ENCODE assay signal across 8 cellular contexts in genomic region chr6:99589290-99589672, GRCh38. TPM values are rescaled to one million over a fixed set of nuclear protein-coding genes. Genes with fewer than 3 reads are reported as not detected.
DNase-seq lines count a peak whose midpoint lies in the region; ATAC-seq, FAIRE-seq and TF ChIP-seq lines count a peak whose summit lies in the region.

No MANE protein-coding gene starts in this region.

- intact Hi-C loops in CD4-positive, alpha-beta T cell (cut with DNase I, micrococcal nuclease), result no loop called here

- CTCF ChIA-PET in CD4-positive, alpha-beta T cell (lab: Charles Lee), result interaction anchor here (0.6 to 3.5 kb wide), 11 partner anchors 7 to 873 kb away, joined by 3 to 21 read pairs (median 4); no protein-coding TSS in a partner anchor

- 7% methylated on average over 21 of the region's 21 CpGs for WGBS in suprapubic skin

- peaks cover 88% of the 10 kb centered on the region for H3K27me3 Mint-ChIP-seq in CD4-positive, alpha-beta T cell
- peaks cover 84% of the 10 kb centered on the region for H3K27me3 Mint-ChIP-seq in activated naive CD8-positive, alpha-beta T cell treated with anti-CD3 and anti-CD28 coated beads, Interleukin-2, amount 10 ng/mL, durations not matched to agents 7 days and 5 days

- FAIRE-seq in keratinocyte (lab: Jason Lieb, UNC), result no peak

- H3K36me3 ChIP-seq in keratinocyte (ENCODE audit: control insufficient read depth in 2 of 2, extremely low read depth in 1 of 2, insufficient read depth in 2 of 2, low read length in 2 of 2) (no peaks in the 10 kb centered on the region), suprapubic skin (no peaks in the 10 kb centered on the region)

- H2AFZ ChIP-seq in keratinocyte (ENCODE audit: control insufficient read depth, low read length), result no peak overlapping the region

- H3K9me1 ChIP-seq in keratinocyte (ENCODE audit: control insufficient read depth, extremely low read depth, insufficient read depth, low read length), result no peaks in the 10 kb centered on the region

- TF ChIP-seq CTCF in CD4-positive, alpha-beta T cell (IDR thresholded peaks at IDR 0.05), result no peak
- TF ChIP-seq CTCF in keratinocyte (optimal IDR thresholded peaks at IDR 0.05 in 1 of 3, IDR thresholded peaks at IDR 0.05 in 1 of 3, conservative IDR thresholded peaks at IDR 0.05 in 1 of 3; ENCODE audit: extremely low read depth in 1 of 3, insufficient read depth in 2 of 3, low read length in 3 of 3) (no peak), suprapubic skin (IDR thresholded peaks at IDR 0.05) (no peak)

- H3K9me3 ChIP-seq in CD4-positive, alpha-beta T cell (ENCODE audit: control insufficient read depth, low read length), result peaks cover 2% of the 10 kb centered on the region
- H3K9me3 ChIP-seq in keratinocyte (ENCODE audit: control insufficient read depth, low read depth, low read length), result no peaks in the 10 kb centered on the region
- H3K9me3 ChIP-seq in suprapubic skin, result no peaks in the 10 kb centered on the region

- H4K20me1 ChIP-seq in keratinocyte (ENCODE audit: control insufficient read depth, extremely low read depth, insufficient read depth, low read length), result no peaks in the 10 kb centered on the region

- H3K4me2 ChIP-seq in keratinocyte (ENCODE audit: control insufficient read depth, extremely low read depth, insufficient read depth, low read depth, low read length), result peak overlapping the region; percentile 61

- H3K27ac ChIP-seq in CD4-positive, alpha-beta T cell (ENCODE audit: low read depth, low read length), result no peak overlapping the region
- no peak overlapping the region for H3K27ac ChIP-seq in keratinocyte (ENCODE audit: control insufficient read depth, insufficient read depth, low read length)
- H3K27ac ChIP-seq in suprapubic skin, result no peak overlapping the region

- H3K4me1 Mint-ChIP-seq in CD4-positive, alpha-beta T cell (ENCODE audit: low read depth), result peaks cover 34% of the 10 kb centered on the region
- H3K4me1 Mint-ChIP-seq in activated naive CD8-positive, alpha-beta T cell treated with anti-CD3 and anti-CD28 coated beads, Interleukin-2, amount 10 ng/mL, durations not matched to agents 7 days and 5 days, result peaks cover 23% of the 10 kb centered on the region

- no peak overlapping the region for H3K27ac Mint-ChIP-seq in CD4-positive, alpha-beta T cell
- H3K27ac Mint-ChIP-seq in activated naive CD8-positive, alpha-beta T cell treated with anti-CD3 and anti-CD28 coated beads, Interleukin-2, amount 10 ng/mL, durations not matched to agents 7 days and 5 days, result no peak overlapping the region

- H3K79me2 ChIP-seq in keratinocyte (ENCODE audit: control insufficient read depth, insufficient read depth, low read length), result no peaks in the 10 kb centered on the region

- no peak for TF ChIP-seq EP300 in suprapubic skin (IDR thresholded peaks at IDR 0.05)

- H3K4me3 ChIP-seq in keratinocyte (ENCODE audit: control insufficient read depth in 2 of 3, extremely low read depth in 1 of 3, insufficient read depth in 2 of 3, low read depth in 1 of 3, low read length in 3 of 3) (peak overlapping the region; percentile 35 to 66 (median 62)), suprapubic skin (peak overlapping the region; percentile 63)

- H3K9me3 Mint-ChIP-seq in CD4-positive, alpha-beta T cell, result no peaks in the 10 kb centered on the region
- H3K9me3 Mint-ChIP-seq in activated naive CD8-positive, alpha-beta T cell treated with anti-CD3 and anti-CD28 coated beads, Interleukin-2, amount 10 ng/mL, durations not matched to agents 7 days and 5 days, result no peaks in the 10 kb centered on the region

- dilution Hi-C loops in keratinocyte (cut with MboI; ENCODE audit: extremely low pct_ligation_motif_present, low sequenced_read_pairs), result no loop called here

- peaks cover 77% of the 10 kb centered on the region for H3K27me3 ChIP-seq in CD4-positive, alpha-beta T cell (ENCODE audit: control insufficient read depth, insufficient read depth, low read length)
- H3K27me3 ChIP-seq in keratinocyte (ENCODE audit: control insufficient read depth, extremely low read depth, insufficient read depth, low read length), result peaks cover 63% of the 10 kb centered on the region
- H3K27me3 ChIP-seq in suprapubic skin, result peaks cover 69% of the 10 kb centered on the region

- no peak for DNase-seq in CD4-positive, alpha-beta T cell
- no peak for DNase-seq in activated naive CD8-positive, alpha-beta T cell treated with anti-CD3 and anti-CD28 coated beads, Interleukin-2, amount 10 ng/mL, durations not matched to agents 7 days and 5 days
- DNase-seq in keratinocyte (ENCODE audit: low read depth, low spot score) (no peak), suprapubic skin (ENCODE audit: low spot score in 2 of 2) (no peak), mesenteric fat pad (ENCODE audit: low spot score) (no peak), cerebellar nuclear complex (lab: John Stamatoyannopoulos, UW) (no peak)

- POLR2A ChIA-PET in CD4-positive, alpha-beta T cell (lab: Charles Lee), result interaction anchor here (1.0 to 1.5 kb wide), 4 partner anchors 15 to 165 kb away, joined by 3 to 4 read pairs (median 4); no protein-coding TSS in a partner anchor
- POLR2A ChIA-PET in activated naive CD8-positive, alpha-beta T cell treated with anti-CD3 and anti-CD28 coated beads, Interleukin-2, amount 10 ng/mL, durations not matched to agents 7 days and 5 days (lab: Charles Lee), result interaction anchor here (1.5 kb wide), 1 partner anchor 21 kb away, joined by 5 read pairs; the partner anchor contains the start of gene CCNC

- H3K9ac ChIP-seq in keratinocyte (ENCODE audit: control insufficient read depth, extremely low read depth, insufficient read depth, low read length), result no peak overlapping the region

- TF ChIP-seq POLR2A in suprapubic skin (IDR thresholded peaks at IDR 0.05), result no peak

- no peaks in the 10 kb centered on the region for H3K4me1 ChIP-seq in keratinocyte (ENCODE audit: control insufficient read depth, extremely low read depth, insufficient read depth, low read length)
- H3K4me1 ChIP-seq in suprapubic skin, result peaks cover 26% of the 10 kb centered on the region

- peak overlapping the region; percentile 88 for H3K4me3 Mint-ChIP-seq in CD4-positive, alpha-beta T cell
- peak overlapping the region; percentile 82 for H3K4me3 Mint-ChIP-seq in activated naive CD8-positive, alpha-beta T cell treated with anti-CD3 and anti-CD28 coated beads, Interleukin-2, amount 10 ng/mL, durations not matched to agents 7 days and 5 days

- H3K36me3 Mint-ChIP-seq in CD4-positive, alpha-beta T cell (ENCODE audit: low read depth), result no peaks in the 10 kb centered on the region
- no peaks in the 10 kb centered on the region for H3K36me3 Mint-ChIP-seq in activated naive CD8-positive, alpha-beta T cell treated with anti-CD3 and anti-CD28 coated beads, Interleukin-2, amount 10 ng/mL, durations not matched to agents 7 days and 5 days

- ATAC-seq in CD4-positive, alpha-beta T cell (ENCODE audit: poor library complexity), result peak; percentile 10
- peak; percentile 28 for ATAC-seq in GM19372 (IDR thresholded peaks at IDR 0.05; ENCODE audit: low read depth, unreplicated experiment)
- peak; percentile 29 for ATAC-seq in HG03442 (IDR thresholded peaks at IDR 0.05; ENCODE audit: unreplicated experiment)
- peak; percentile 22 for ATAC-seq in activated naive CD8-positive, alpha-beta T cell treated with anti-CD3 and anti-CD28 coated beads, Interleukin-2, amount 10 ng/mL, durations not matched to agents 7 days and 5 days (ENCODE audit: low read depth)

RNA-seq across cellular contexts. Expression of gene PRDM13, which starts 17.4 kb away (rescaled TPM):
- not detected for total RNA-seq in CD4-positive, alpha-beta T cell
- not detected for total RNA-seq in activated naive CD8-positive, alpha-beta T cell treated with anti-CD3 and anti-CD28 coated beads, Interleukin-2, amount 10 ng/mL, durations not matched to agents 7 days and 5 days
- polyA plus RNA-seq in keratinocyte, result not detected in 3 replicates
- not detected for polyA plus RNA-seq in keratinocyte (2011; ENCODE audit: low read depth)
- polyA plus RNA-seq in keratinocyte (2011; cell fraction: cytosol; rRNA removed), result not detected in 2 replicates
- not detected in 2 replicates for polyA plus RNA-seq in keratinocyte (2011; cell fraction: nucleus; rRNA removed)
- not detected in 2 replicates for polyA plus RNA-seq in keratinocyte (2012; ENCODE audit: low replicate concordance)
- polyA minus RNA-seq in keratinocyte, result not detected in 3 replicates
- not detected for polyA minus RNA-seq in keratinocyte (2011; cell fraction: cytosol; rRNA and poly(A)+ RNA removed)
- not detected in 2 replicates for polyA minus RNA-seq in keratinocyte (2011; cell fraction: nucleus; rRNA and poly(A)+ RNA removed)
- total RNA-seq in suprapubic skin, result not detected
- not detected for total RNA-seq in mesenteric fat pad

RNA-seq across cellular contexts. Expression of gene CCNC, which starts 20.8 kb away (rescaled TPM):
- 10 to 100 TPM; 40.5 to 42.6 TPM for total RNA-seq in CD4-positive, alpha-beta T cell
- total RNA-seq in activated naive CD8-positive, alpha-beta T cell treated with anti-CD3 and anti-CD28 coated beads, Interleukin-2, amount 10 ng/mL, durations not matched to agents 7 days and 5 days, result 10 to 100 TPM; 43.5 to 46.4 TPM
- 52.8 to 103 TPM (median 61.7 TPM) in 3 replicates for polyA plus RNA-seq in keratinocyte
- 41.2 TPM for polyA plus RNA-seq in keratinocyte (2011; ENCODE audit: low read depth)
- polyA plus RNA-seq in keratinocyte (2011; cell fraction: cytosol; rRNA removed), result 46.0 and 90.5 TPM in 2 replicates
- polyA plus RNA-seq in keratinocyte (2011; cell fraction: nucleus; rRNA removed), result 37.3 and 45.0 TPM in 2 replicates
- polyA plus RNA-seq in keratinocyte (2012; ENCODE audit: low replicate concordance), result 35.7 and 57.6 TPM in 2 replicates
- 20.1 to 92.6 TPM (median 48.8 TPM) in 3 replicates for polyA minus RNA-seq in keratinocyte
- 48.5 TPM for polyA minus RNA-seq in keratinocyte (2011; cell fraction: cytosol; rRNA and poly(A)+ RNA removed)
- polyA minus RNA-seq in keratinocyte (2011; cell fraction: nucleus; rRNA and poly(A)+ RNA removed), result 17.1 and 29.6 TPM in 2 replicates
- total RNA-seq in suprapubic skin (10 to 100 TPM; 38.4 to 63.4 (median 46.5) TPM), mesenteric fat pad (45.3 TPM)
